In the genomic region with DNA sequence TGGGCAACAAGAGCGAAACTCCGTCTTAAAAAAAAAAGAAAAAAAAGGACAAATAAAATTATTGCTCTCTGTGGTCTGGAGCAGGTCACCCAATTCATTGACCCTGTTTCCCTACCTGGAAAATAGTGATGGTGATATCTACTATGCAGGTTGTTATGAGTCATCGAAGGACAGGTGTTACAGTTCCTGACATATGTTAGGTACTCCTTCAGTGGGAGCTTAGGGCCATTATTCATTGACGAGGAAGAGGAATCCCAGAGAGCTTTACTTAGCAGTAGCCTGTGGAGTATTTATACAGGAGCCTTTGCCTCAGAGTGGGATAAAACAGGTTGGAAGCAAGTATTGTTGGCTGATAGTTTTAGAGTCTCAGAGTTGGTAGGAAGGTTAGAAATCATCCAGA, we compare ENCODE assay signal across 22 cellular contexts.
DNase-seq lines count a peak whose midpoint lies in the region; ATAC-seq, FAIRE-seq and TF ChIP-seq lines count a peak whose summit lies in the region.
"Had no signal": no experiment of that assay in that cellular context is flagged by ENCODE, and none has a peak within 500 bp of the region (broad histone marks: within the 10 kb centered on the region; RNA-seq: fewer than 3 reads in every experiment).

No MANE protein-coding gene starts in this region.

- H3K79me2 ChIP-seq in K562 (ENCODE audit: control insufficient read depth, insufficient read depth, low read length), result no peaks in the 10 kb centered on the region

- no peaks in the 10 kb centered on the region for H3K9me1 ChIP-seq in K562 (ENCODE audit: control insufficient read depth, insufficient read depth, low read length)

- H3K9me3 ChIP-seq in A549, result no peaks in the 10 kb centered on the region
- H3K9me3 ChIP-seq in K562 (replicated peaks; ENCODE audit: control insufficient read depth, insufficient read depth, low read depth, low read length), result no peaks in the 10 kb centered on the region

- DNase-seq in NCI-H1417 (lab: John Stamatoyannopoulos, UW) (peak in 2 of 3 experiments; percentile 19 to 40), NCI-H1417 treated with DMSO at 0.1 percent for 48 hours (lab: John Stamatoyannopoulos, UW) (no peak), A549 (ENCODE audit: low read depth in 1 of 2, low spot score in 1 of 2) (no peak), NCI-H2029 treated with DMSO at 0.1 percent for 48 hours (lab: John Stamatoyannopoulos, UW) (peak; percentile 13), K562 (ENCODE audit: extremely low read depth in 1 of 4, low spot score in 3 of 4) (no peak), sciatic nerve (ENCODE audit: low spot score) (no peak), iPS-NIHi11 (ENCODE audit: low spot score) (no peak)
- no peak for DNase-seq in stimulated activated CD4-positive, alpha-beta T cell treated with anti-CD3 and anti-CD28 coated beads, Interleukin-2, amount 100 ng/mL, for 48 hours
- DNase-seq: 8988T; CD8-positive, alpha-beta memory T cell; DMS79 treated with DMSO at 0.1 percent for 48 hours; H7; Kasumi-1; NCI-H1048; NCI-H1436 treated with DMSO at 0.1 percent for 48 hours; NCI-H1930; NCI-H226; NCI-H526; Right ventricle myocardium superior; T-helper 17 cell had no signal

- no peaks in the 10 kb centered on the region for H3K36me3 ChIP-seq in K562 (ENCODE audit: control insufficient read depth, insufficient read depth, low read length)

- no peak for TF ChIP-seq RAD21 in A549 (conservative IDR thresholded peaks at IDR 0.05 in 1 of 2, IDR thresholded peaks at IDR 0.05 in 1 of 2)
- no peak for TF ChIP-seq RAD21 in K562 (CRISPR knock-in tag; conservative IDR thresholded peaks at IDR 0.05 in 1 of 2, IDR thresholded peaks at IDR 0.05 in 1 of 2)

- no peak for TF ChIP-seq EP300 in A549 (IDR thresholded peaks at IDR 0.05)
- TF ChIP-seq EP300 in K562 (IDR thresholded peaks at IDR 0.05; ENCODE audit: low read length), result no peak

- ATAC-seq in A549 (no peak), K562 (no peak), sciatic nerve (no peak)
- ATAC-seq: GM12878, T-helper 17 cell had no signal

- in situ Hi-C loops in K562 (cut with MboI), result no loop called here

- no peak overlapping the region for H3K9ac ChIP-seq in K562 (ENCODE audit: insufficient read depth in 1 of 2, low read depth in 2 of 2, low read length in 2 of 2)

- intact Hi-C loops in K562 (cut with micrococcal nuclease), result no loop called here
- intact Hi-C loops in sciatic nerve (cut with DNase I), result no loop called here

- no peak for TF ChIP-seq CTCF in A549 (IDR thresholded peaks at IDR 0.05)
- TF ChIP-seq CTCF in K562 (IDR thresholded peaks at IDR 0.05 in 2 of 3, conservative IDR thresholded peaks at IDR 0.05 in 1 of 3; ENCODE audit: insufficient read depth in 2 of 3, low read depth in 1 of 3, low read length in 3 of 3), result no peak

- 76% methylated on average over 4 of the region's 4 CpGs for WGBS in A549 (ENCODE audit: missing lambda C conversion rate)
- 13% methylated on average over 2 of the region's 4 CpGs for WGBS in K562 (ENCODE audit: insufficient coverage, low coverage, missing lambda C conversion rate)

- H4K20me1 ChIP-seq in K562 (replicated peaks; ENCODE audit: control insufficient read depth, insufficient read depth, low read length), result no peaks in the 10 kb centered on the region

- no peak for TF ChIP-seq POLR2A in A549 (IDR thresholded peaks at IDR 0.05; ENCODE audit: low read length)
- no peak for TF ChIP-seq POLR2A in K562 (conservative IDR thresholded peaks at IDR 0.05)

- no peak overlapping the region for H3K27ac ChIP-seq in A549
- no peak overlapping the region for H3K27ac ChIP-seq in K562 (ENCODE audit: extremely low read depth, low read depth, low read length)
- H3K27ac ChIP-seq: C4-2B had no signal

- peaks cover 10% of the 10 kb centered on the region for H3K4me1 ChIP-seq in A549
- peaks cover 0 to 10% of the 10 kb centered on the region in 2 experiments; a peak in 2 of 5 replicates for H3K4me1 ChIP-seq in K562 (replicated peaks in 1 of 2; ENCODE audit: control insufficient read depth in 2 of 2, insufficient read depth in 2 of 2, low read length in 2 of 2)

- peaks cover 4% of the 10 kb centered on the region in 2 experiments; a peak in 3 of 5 replicates for H3K27me3 ChIP-seq in K562 (ENCODE audit: control insufficient read depth in 2 of 2, insufficient read depth in 2 of 2, low read length in 2 of 2)

- BruUV-seq in K562 (replicated peaks; lab: Mats Ljungman, UMichigan), result no TSS peak

- no peak overlapping the region for H3K4me3 ChIP-seq in A549
- no peak overlapping the region for H3K4me3 ChIP-seq in K562
- H3K4me3 ChIP-seq: GM12878 had no signal

- CTCF ChIA-PET in A549 (lab: Yijun Ruan, JAX), result no interaction called here
- CTCF ChIA-PET in K562 (lab: Yijun Ruan, JAX; ENCODE audit: low intra/inter-chr PET ratio), result no interaction called here

- FAIRE-seq in A549 (lab: Jason Lieb, UNC) (no peak), K562 (lab: Jason Lieb, UNC) (no peak)
- FAIRE-seq: GM12878 had no signal

- H3K4me2 ChIP-seq in A549, result no peak overlapping the region
- H3K4me2 ChIP-seq in K562 (ENCODE audit: insufficient read depth, low read length), result no peak overlapping the region

- H2AFZ ChIP-seq in K562 (ENCODE audit: low read depth, low read length), result no peak overlapping the region

- POLR2A ChIA-PET in A549 (lab: Yijun Ruan, JAX) (no interaction called here), K562 (lab: Yijun Ruan, JAX) (no interaction called here)

TF ChIP-seq in A549, 52 proteins besides CTCF, POLR2A, EP300 and RAD21:
- no peak for TF ChIP-seq TFCP2L1 (CRISPR knock-in tag; IDR thresholded peaks at IDR 0.05)
- TF ChIP-seq FOSL2 (IDR thresholded peaks at IDR 0.05), result no peak
- TF ChIP-seq FOSL2 (CRISPR knock-in tag; IDR thresholded peaks at IDR 0.05), result 0 out of 2 replicates have a peak, but pooled peaks have one; percentile 27
- TF ChIP-seq ZC3H11A (IDR thresholded peaks at IDR 0.05), result no peak

TF ChIP-seq in K562, 482 proteins besides CTCF, POLR2A, EP300 and RAD21:
- TF ChIP-seq SETDB1 (IDR thresholded peaks at IDR 0.05; ENCODE audit: low read length) (no peak), ARID2 (IDR thresholded peaks at IDR 0.05) (no peak), DDX20 (tag; IDR thresholded peaks at IDR 0.05; ENCODE audit: low read depth) (no peak), KLF13 (tag; IDR thresholded peaks at IDR 0.05; ENCODE audit: borderline replicate concordance, low read depth) (no peak), ZNF75A (CRISPR knock-in tag; IDR thresholded peaks at IDR 0.05) (no peak), ATF3 (IDR thresholded peaks at IDR 0.05) (peak; percentile 9; the same call in 1 of the 2 replicates), ATF3 (CRISPR knock-in tag; conservative IDR thresholded peaks at IDR 0.05) (no peak), UBTF (IDR thresholded peaks at IDR 0.05; ENCODE audit: borderline replicate concordance in 1 of 2, low read depth in 2 of 2, low read length in 2 of 2) (no peak), NFXL1 (CRISPR knock-in tag; IDR thresholded peaks at IDR 0.05) (no peak), ESRRB (CRISPR knock-in tag; IDR thresholded peaks at IDR 0.05; ENCODE audit: borderline replicate concordance) (no peak), MEF2A (IDR thresholded peaks at IDR 0.05; ENCODE audit: control insufficient read depth, low read depth, low read length) (no peak), NFIC (IDR thresholded peaks at IDR 0.05) (no peak), JUNB (CRISPR knock-in tag; conservative IDR thresholded peaks at IDR 0.05) (0 out of 2 replicates have a peak, but pooled peaks have one; percentile 21), ZNF224 (CRISPR knock-in tag; IDR thresholded peaks at IDR 0.05) (no peak)
- TF ChIP-seq, protein P1, sequence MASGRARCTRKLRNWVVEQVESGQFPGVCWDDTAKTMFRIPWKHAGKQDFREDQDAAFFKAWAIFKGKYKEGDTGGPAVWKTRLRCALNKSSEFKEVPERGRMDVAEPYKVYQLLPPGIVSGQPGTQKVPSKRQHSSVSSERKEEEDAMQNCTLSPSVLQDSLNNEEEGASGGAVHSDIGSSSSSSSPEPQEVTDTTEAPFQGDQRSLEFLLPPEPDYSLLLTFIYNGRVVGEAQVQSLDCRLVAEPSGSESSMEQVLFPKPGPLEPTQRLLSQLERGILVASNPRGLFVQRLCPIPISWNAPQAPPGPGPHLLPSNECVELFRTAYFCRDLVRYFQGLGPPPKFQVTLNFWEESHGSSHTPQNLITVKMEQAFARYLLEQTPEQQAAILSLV (tag; IDR thresholded peaks at IDR 0.05), result no peak

Comparison
In these comparisons a context has a peak if more than half of its experiments do, and no peak if none do; other contexts are left out.
1. DNase-seq: peak in NCI-H1417 (2 of 3) and NCI-H2029 treated with DMSO at 0.1 percent for 48 hours (single experiment); none in NCI-H1417 treated with DMSO at 0.1 percent for 48 hours (single experiment), A549 (0 of 2), K562 (0 of 4), sciatic nerve (single experiment), iPS-NIHi11 (single experiment) and stimulated activated CD4-positive, alpha-beta T cell treated with anti-CD3 and anti-CD28 coated beads, Interleukin-2, amount 100 ng/mL, for 48 hours (0 of 2).